Comparison of ENCODE assay signal across 1 cellular context in the genomic region with DNA sequence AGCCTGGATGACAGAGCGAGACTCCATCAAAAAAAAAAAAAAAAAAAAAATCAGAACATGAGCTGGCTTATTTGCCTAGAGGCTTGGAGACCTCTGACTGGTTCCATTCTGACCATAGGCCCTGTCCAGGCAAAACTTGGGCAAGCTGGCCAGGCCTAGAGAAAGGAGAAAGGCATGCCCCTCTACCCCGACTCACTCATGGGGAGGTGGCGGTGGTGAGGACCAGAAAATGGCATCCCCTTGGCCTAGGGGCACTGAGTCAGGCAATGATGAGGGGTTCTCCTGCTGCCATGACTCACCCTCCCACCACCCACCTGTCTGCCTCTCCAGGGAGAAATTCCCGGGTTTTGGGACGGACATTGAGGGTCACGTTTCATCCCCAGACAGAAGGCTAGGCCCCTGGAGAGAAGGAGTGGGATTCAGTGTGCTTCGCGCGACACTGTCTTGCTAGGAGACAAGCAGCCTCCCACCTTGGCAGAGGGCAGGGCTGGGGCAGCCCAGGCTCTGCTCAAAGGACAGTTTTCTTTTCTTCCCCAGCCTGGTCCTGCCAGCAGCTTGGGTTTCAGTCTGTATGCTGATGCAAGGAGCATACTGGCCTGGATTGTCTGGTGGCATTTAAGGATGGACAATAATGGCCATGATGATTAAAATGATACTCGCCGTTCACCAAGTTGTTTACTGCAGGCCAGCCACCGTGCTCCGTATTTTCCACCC.
TF ChIP-seq lines count a peak whose summit lies in the region.

No MANE protein-coding gene starts in this region.

TF ChIP-seq in H1, 55 proteins besides CTCF, POLR2A, EP300 and RAD21:
- TF ChIP-seq TEAD4 (IDR thresholded peaks at IDR 0.05; ENCODE audit: low read depth, low read length) (no peak), RNF2 (IDR thresholded peaks at IDR 0.05; ENCODE audit: borderline replicate concordance, low read depth, low read length, missing control alignments, poor library complexity, severe bottlenecking) (no peak), POU5F1 (IDR thresholded peaks at IDR 0.05; ENCODE audit: low read depth, low read length) (no peak), RFX5 (IDR thresholded peaks at IDR 0.05; ENCODE audit: borderline replicate concordance, low read depth, low read length) (no peak), HDAC6 (IDR thresholded peaks at IDR 0.05; ENCODE audit: low read depth, low read length) (no peak), SAP30 (IDR thresholded peaks at IDR 0.05; ENCODE audit: insufficient read depth, insufficient replicate concordance, low read length) (no peak)
- TF ChIP-seq, protein P1, sequence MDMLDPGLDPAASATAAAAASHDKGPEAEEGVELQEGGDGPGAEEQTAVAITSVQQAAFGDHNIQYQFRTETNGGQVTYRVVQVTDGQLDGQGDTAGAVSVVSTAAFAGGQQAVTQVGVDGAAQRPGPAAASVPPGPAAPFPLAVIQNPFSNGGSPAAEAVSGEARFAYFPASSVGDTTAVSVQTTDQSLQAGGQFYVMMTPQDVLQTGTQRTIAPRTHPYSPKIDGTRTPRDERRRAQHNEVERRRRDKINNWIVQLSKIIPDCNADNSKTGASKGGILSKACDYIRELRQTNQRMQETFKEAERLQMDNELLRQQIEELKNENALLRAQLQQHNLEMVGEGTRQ (IDR thresholded peaks at IDR 0.05; ENCODE audit: low read length), result no peak
